In genomic region chr7:36487756-36488336, GRCh38 we compare ENCODE assay signal across 8 cellular contexts.
A peak's percentile ranks its signal among the peaks of the same experiment; 100 is the strongest.
DNase-seq lines count a peak whose midpoint lies in the region; ATAC-seq and TF ChIP-seq lines count a peak whose summit lies in the region.

No MANE protein-coding gene starts in this region.

- H3K4me1 ChIP-seq in PC-3 (ENCODE audit: insufficient read depth, low read length), result no peaks in the 10 kb centered on the region
- no peaks in the 10 kb centered on the region for H3K4me1 ChIP-seq in liver (ENCODE audit: control insufficient read depth in 4 of 4, insufficient read depth in 4 of 4, low read length in 3 of 4)

- BruUV-seq in PC-3 (replicated peaks; lab: Mats Ljungman, UMichigan), result no TSS peak

- no peaks in the 10 kb centered on the region for H3F3A ChIP-seq in PC-3 (ENCODE audit: low read length, unreplicated experiment)

- peaks cover 38% of the 10 kb centered on the region for H3K27me3 ChIP-seq in PC-3 (ENCODE audit: low read length)
- no peaks in the 10 kb centered on the region for H3K27me3 ChIP-seq in liver (ENCODE audit: control insufficient read depth in 4 of 4, insufficient read depth in 4 of 4, low read length in 3 of 4)

- peak; percentile 64 for ATAC-seq in PC-3
- no peak for ATAC-seq in GM21423 (IDR thresholded peaks at IDR 0.05; ENCODE audit: unreplicated experiment)
- ATAC-seq in GM18505 (IDR thresholded peaks at IDR 0.05; ENCODE audit: unreplicated experiment), result no peak

- CTCF ChIA-PET in PC-3 (lab: Charles Lee), result interaction anchor here (0.7 to 1.3 kb wide), 4 partner anchors 122 to 711 kb away, joined by 3 to 10 read pairs (median 5); no protein-coding TSS in a partner anchor

- H3K9me2 ChIP-seq in PC-3 (replicated peaks; ENCODE audit: low read length), result no peaks in the 10 kb centered on the region

- no peak overlapping the region for H3K4me2 ChIP-seq in PC-3 (ENCODE audit: low read length)

- in situ Hi-C loops in T47D (cut with HindIII; ENCODE audit: low pct_unique_long_range_greater_than_20kb, low sequenced_read_pairs), result no loop called here

- H3K4me3 ChIP-seq in PC-3 (ENCODE audit: low read length) (no peak overlapping the region), liver (ENCODE audit: low read depth in 1 of 3, low read length in 3 of 3) (no peak overlapping the region)

- H2AFZ ChIP-seq in PC-3 (ENCODE audit: low read length), result no peak overlapping the region

- peak; percentile 98 for TF ChIP-seq RAD21 in liver (IDR thresholded peaks at IDR 0.05)

- no peak for TF ChIP-seq POLR2A in GM18505 (IDR thresholded peaks at IDR 0.05; ENCODE audit: borderline replicate concordance, extremely low read depth, insufficient read depth, insufficient read length)

- TF ChIP-seq CTCF in PC-3 (conservative IDR thresholded peaks at IDR 0.05; ENCODE audit: low read depth, low read length) (peak; percentile 81), liver (IDR thresholded peaks at IDR 0.05; ENCODE audit: low read depth, low read length, missing input control) (peak; percentile 89)

- H3K36me3 ChIP-seq in PC-3 (ENCODE audit: low read depth, low read length) (no peaks in the 10 kb centered on the region), liver (ENCODE audit: control insufficient read depth in 4 of 4, insufficient read depth in 3 of 4, low read depth in 1 of 4, low read length in 3 of 4) (no peaks in the 10 kb centered on the region)

- WGBS in liver, result 31% methylated on average over 4 of the region's 4 CpGs

- no peak overlapping the region for H3K27ac ChIP-seq in PC-3 (ENCODE audit: low read length)
- no peak overlapping the region for H3K27ac ChIP-seq in liver (ENCODE audit: low read depth in 1 of 2, low read length in 2 of 2)

- POLR2A ChIA-PET in PC-3 (lab: Charles Lee; ENCODE audit: unreplicated experiment), result no interaction called here

- H4K20me1 ChIP-seq in PC-3 (ENCODE audit: low read length), result no peaks in the 10 kb centered on the region

- DNase-seq in activated T-cell treated with anti-CD3 and anti-CD28 coated beads for 4 hours (peak; percentile 21), LoVo (ENCODE audit: low spot score) (peak; percentile 82), PC-3 (peak; percentile 81), T47D (ENCODE audit: low read depth in 1 of 2, low spot score in 1 of 2) (peak; percentile 37 to 84)
- no peak for DNase-seq in activated T-cell treated with anti-CD3 and anti-CD28 coated beads, Interleukin-2, amount 50 U/mL, for 48 hours

- no peak overlapping the region for H3K9ac ChIP-seq in PC-3 (ENCODE audit: low read length)
- no peak overlapping the region for H3K9ac ChIP-seq in liver (ENCODE audit: low read depth in 1 of 2, low read length in 2 of 2)

- H3K9me3 ChIP-seq in PC-3 (ENCODE audit: low read length) (no peaks in the 10 kb centered on the region), liver (ENCODE audit: control insufficient read depth in 4 of 4, low read length in 3 of 4) (no peaks in the 10 kb centered on the region)

- no peaks in the 10 kb centered on the region for H3K79me2 ChIP-seq in PC-3 (ENCODE audit: low read length)

- intact Hi-C loops in PC-3 (cut with micrococcal nuclease), result loop anchor here (1.0 to 5.0 kb wide), 5 partner anchors 46 to 713 kb away; no protein-coding TSS in a partner anchor

TF ChIP-seq in liver, 16 proteins besides CTCF, POLR2A, EP300 and RAD21:
- TF ChIP-seq EGR1 (IDR thresholded peaks at IDR 0.05; ENCODE audit: low read depth in 2 of 2) (no peak), YY1 (IDR thresholded peaks at IDR 0.05) (no peak), TAF1 (conservative IDR thresholded peaks at IDR 0.05) (no peak), FOXA2 (IDR thresholded peaks at IDR 0.05) (no peak), FOXA1 (IDR thresholded peaks at IDR 0.05) (no peak), ATF3 (IDR thresholded peaks at IDR 0.05) (no peak), GABPA (IDR thresholded peaks at IDR 0.05 in 1 of 2, conservative IDR thresholded peaks at IDR 0.05 in 1 of 2) (no peak), HNF4G (IDR thresholded peaks at IDR 0.05) (no peak), ZBTB33 (IDR thresholded peaks at IDR 0.05) (no peak), JUND (IDR thresholded peaks at IDR 0.05) (no peak), RXRA (IDR thresholded peaks at IDR 0.05) (no peak), HNF4A (conservative IDR thresholded peaks at IDR 0.05) (no peak)

Comparison
In these comparisons a context has a peak if more than half of its experiments do, and no peak if none do; other contexts are left out.
1. DNase-seq: peak in activated T-cell treated with anti-CD3 and anti-CD28 coated beads for 4 hours (single experiment), LoVo (single experiment), PC-3 (single experiment) and T47D (2 of 2); none in activated T-cell treated with anti-CD3 and anti-CD28 coated beads, Interleukin-2, amount 50 U/mL, for 48 hours (0 of 2).